Comparison of ENCODE assay signal across 17 cellular contexts in the genomic region with DNA sequence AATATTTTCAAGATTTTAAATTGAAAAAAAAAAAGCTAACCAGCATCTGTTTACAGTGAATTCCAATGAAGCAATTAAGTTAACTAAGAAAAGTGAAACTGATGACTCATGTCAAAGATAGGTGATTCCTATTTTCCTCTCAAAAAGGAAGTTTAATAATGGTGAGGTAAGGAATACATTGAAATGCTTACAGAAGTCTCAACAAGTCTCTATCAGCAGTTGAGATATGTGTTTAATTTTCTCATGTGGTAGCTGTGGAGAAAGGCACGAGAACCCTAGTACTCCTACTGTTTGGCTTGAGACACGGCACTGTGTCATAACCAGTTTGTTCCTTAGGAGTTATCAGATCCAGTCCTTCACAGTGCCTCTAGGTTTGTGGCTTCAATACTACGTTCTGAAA.
A peak's percentile ranks its signal among the peaks of the same experiment; 100 is the strongest.
DNase-seq lines count a peak whose midpoint lies in the region; ATAC-seq and TF ChIP-seq lines count a peak whose summit lies in the region.
"Had no signal": no experiment of that assay in that cellular context is flagged by ENCODE, and none has a peak within 500 bp of the region (broad histone marks: within the 10 kb centered on the region; RNA-seq: fewer than 3 reads in every experiment).

No MANE protein-coding gene starts in this region.

- intact Hi-C loops in mammary epithelial cell (cut with micrococcal nuclease): no loop called here

- H3K27ac ChIP-seq in Karpas-422 (ENCODE audit: low read length) (no peak overlapping the region), mammary epithelial cell (ENCODE audit: insufficient read depth, low read depth, low read length) (peak overlapping the region; percentile 41)
- H3K27ac ChIP-seq: adrenal gland, Peyer's patch had no signal

- in situ Hi-C loops in mammary epithelial cell (cut with MboI; ENCODE audit: low sequenced_read_pairs in 2 of 2): loop anchor here in 1 of 2 donors (25.0 kb wide), 1 partner anchor 91 kb away; no protein-coding TSS in a partner anchor

- dilution Hi-C loops in mammary epithelial cell (cut with HindIII; ENCODE audit: low sequenced_read_pairs): no loop called here

- H4K20me1 ChIP-seq in Karpas-422 (ENCODE audit: insufficient read depth, low read depth, low read length): no peaks in the 10 kb centered on the region
- H4K20me1 ChIP-seq in mammary epithelial cell (ENCODE audit: insufficient read depth, low read length): no peaks in the 10 kb centered on the region

- H3K36me3 ChIP-seq in Karpas-422 (ENCODE audit: insufficient read depth, low read length) (no peaks in the 10 kb centered on the region), mammary epithelial cell (ENCODE audit: insufficient read depth, low read length) (no peaks in the 10 kb centered on the region)
- H3K36me3 ChIP-seq: adrenal gland, Peyer's patch had no signal

- H3K79me2 ChIP-seq in Karpas-422 (ENCODE audit: low read length) (no peaks in the 10 kb centered on the region), mammary epithelial cell (ENCODE audit: insufficient read depth, low read length) (no peaks in the 10 kb centered on the region)

- DNase-seq in Daoy (ENCODE audit: low read depth): peak; percentile 10
- DNase-seq in Karpas-422: peak; percentile 32
- peak; percentile 66 for DNase-seq in mammary epithelial cell
- peak; percentile 12 for DNase-seq in glomerular endothelial cell (ENCODE audit: extremely low read depth, low read depth, low spot score)
- DNase-seq in activated effector memory CD4-positive, alpha-beta T cell treated with Interleukin-2 at 50 U/mL for 16 hours: no peak
- no peak for DNase-seq in stimulated activated CD4-positive, alpha-beta T cell treated with anti-CD3 and anti-CD28 coated beads, Interleukin-4, amount 100 ng/mL, for 24 hours
- DNase-seq: adrenal gland; DMS53; foreskin melanocyte; MV-4-11; NCI-H2029 treated with DMSO at 0.1 percent for 48 hours; NCI-H526 treated with DMSO at 0.1 percent for 48 hours; Peyer's patch; stimulated activated CD4-positive, alpha-beta T cell treated with anti-CD3 and anti-CD28 coated beads, Interleukin-15, amount 100 ng/mL, for 24 hours had no signal

- H3K9me3 ChIP-seq in Karpas-422 (ENCODE audit: low read length) (no peaks in the 10 kb centered on the region), mammary epithelial cell (replicated peaks; ENCODE audit: insufficient read depth, low read length) (no peaks in the 10 kb centered on the region)
- H3K9me3 ChIP-seq: adrenal gland, Peyer's patch had no signal

- H3K9ac ChIP-seq in Karpas-422 (ENCODE audit: low read length) (no peak overlapping the region), mammary epithelial cell (ENCODE audit: insufficient read depth, low read length) (no peak overlapping the region)

- no peaks in the 10 kb centered on the region; the same call in 1 of the 2 replicates for H3K9me2 ChIP-seq in Karpas-422 (replicated peaks; ENCODE audit: insufficient read depth, low read length)

- ATAC-seq in HG03565 (IDR thresholded peaks at IDR 0.05; ENCODE audit: unreplicated experiment): no peak
- no peak for ATAC-seq in HG03280 (IDR thresholded peaks at IDR 0.05; ENCODE audit: unreplicated experiment)
- ATAC-seq: natural killer cell treated with Interleukin-12 subunit alpha and Interleukin-12 subunit beta and Interleukin-15 and Interleukin-18, amount 100 ng/mL, for 72 hours had no signal

- H3K4me1 ChIP-seq in Karpas-422 (ENCODE audit: low read length): peaks cover 10% of the 10 kb centered on the region
- peaks cover 13% of the 10 kb centered on the region for H3K4me1 ChIP-seq in mammary epithelial cell (ENCODE audit: insufficient read depth, low read length)
- H3K4me1 ChIP-seq: adrenal gland, Peyer's patch had no signal

- H3K4me2 ChIP-seq in Karpas-422 (ENCODE audit: low read depth, low read length, poor library complexity, severe bottlenecking) (no peak overlapping the region), mammary epithelial cell (ENCODE audit: insufficient read depth, low read depth, low read length) (peak overlapping the region; percentile 85)

- TF ChIP-seq CTCF in mammary epithelial cell (conservative IDR thresholded peaks at IDR 0.05 in 1 of 2, IDR thresholded peaks at IDR 0.05 in 1 of 2; ENCODE audit: extremely low read depth in 1 of 2, insufficient read depth in 1 of 2, low read depth in 1 of 2, low read length in 2 of 2): peak; percentile 10 to 22

- CTCF ChIA-PET in mammary epithelial cell (lab: Charles Lee; ENCODE audit: low non-redundant PET): no interaction called here

- H2AFZ ChIP-seq in Karpas-422 (ENCODE audit: low read length) (no peak overlapping the region), mammary epithelial cell (ENCODE audit: low read depth, low read length) (peak overlapping the region; percentile 76)

- H3K27me3 ChIP-seq in Karpas-422 (ENCODE audit: low read length) (no peaks in the 10 kb centered on the region; the same call in 1 of the 2 replicates), mammary epithelial cell (ENCODE audit: insufficient read depth, low read length) (no peaks in the 10 kb centered on the region)
- H3K27me3 ChIP-seq: adrenal gland, Peyer's patch had no signal

- no peak overlapping the region for H3K4me3 ChIP-seq in Karpas-422 (ENCODE audit: low read length)
- peak overlapping the region in 2 of 3 experiments; percentile 3 to 31 for H3K4me3 ChIP-seq in mammary epithelial cell (replicated peaks in 1 of 3; ENCODE audit: insufficient read depth in 1 of 3, low read depth in 2 of 3, low read length in 3 of 3)
- H3K4me3 ChIP-seq: adrenal gland, Peyer's patch had no signal

- WGBS in mammary epithelial cell (ENCODE audit: low coverage, missing lambda C conversion rate): 0% methylated on average over 3 of the region's 3 CpGs

- no TSS peak for BruUV-seq in mammary epithelial cell (replicated peaks; lab: Mats Ljungman, UMichigan)

Comparison
In these comparisons a context has a peak if more than half of its experiments do, and no peak if none do; other contexts are left out.
1. DNase-seq: peak in Daoy (single experiment), Karpas-422 (single experiment), mammary epithelial cell (single experiment) and glomerular endothelial cell (single experiment); none in activated effector memory CD4-positive, alpha-beta T cell treated with Interleukin-2 at 50 U/mL for 16 hours (single experiment) and stimulated activated CD4-positive, alpha-beta T cell treated with anti-CD3 and anti-CD28 coated beads, Interleukin-4, amount 100 ng/mL, for 24 hours (single experiment).